In the genomic region with DNA sequence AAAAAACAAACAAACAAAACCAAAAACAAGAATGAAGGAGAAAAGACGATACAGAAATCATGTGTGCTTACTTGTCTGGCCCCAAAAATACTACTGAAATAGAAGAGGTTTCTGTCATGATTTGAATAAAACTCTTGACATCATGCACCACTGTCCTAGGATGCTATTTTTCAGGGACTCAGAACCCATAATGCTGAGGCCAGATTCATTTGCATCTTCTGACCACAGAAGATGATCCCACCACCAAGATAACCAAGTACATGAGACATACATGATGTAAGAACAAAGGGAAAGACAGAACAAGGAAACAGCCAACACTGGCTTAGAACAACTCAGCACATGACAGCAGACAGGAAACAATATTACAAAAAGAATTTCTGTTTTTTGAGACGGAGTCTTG, we compare ENCODE assay signal across 12 cellular contexts. TPM values are rescaled to one million over a fixed set of nuclear protein-coding genes. Genes with fewer than 3 reads are reported as not detected.
A peak's percentile ranks its signal among the peaks of the same experiment; 100 is the strongest.
DNase-seq lines count a peak whose midpoint lies in the region; ATAC-seq, FAIRE-seq and TF ChIP-seq lines count a peak whose summit lies in the region.
"Had no signal": no experiment of that assay in that cellular context is flagged by ENCODE, and none has a peak within 500 bp of the region (broad histone marks: within the 10 kb centered on the region; RNA-seq: fewer than 3 reads in every experiment).

No MANE protein-coding gene starts in this region.

- H3K4me3 ChIP-seq in Jurkat, Clone E6-1 (ENCODE audit: low read length) = no peak overlapping the region
- no peak overlapping the region for H3K4me3 ChIP-seq in K562
- no peak overlapping the region for H3K4me3 ChIP-seq in thymus (ENCODE audit: low read length)
- H3K4me3 ChIP-seq: SJSA1 had no signal

- no peak overlapping the region for H2AFZ ChIP-seq in K562 (ENCODE audit: low read depth, low read length)

- BruUV-seq in K562 (replicated peaks; lab: Mats Ljungman, UMichigan) = no TSS peak

- H3K4me2 ChIP-seq in K562 (ENCODE audit: insufficient read depth, low read length) = no peak overlapping the region

- peak overlapping the region; percentile 42 for H3K27ac Mint-ChIP-seq in activated T-cell treated with anti-CD3 and anti-CD28 coated beads, Interleukin-2, amount 50 U/mL, for 24 hours

- TF ChIP-seq EP300 in K562 (IDR thresholded peaks at IDR 0.05; ENCODE audit: low read length) = no peak

- peaks cover 44% of the 10 kb centered on the region for H3K4me1 Mint-ChIP-seq in activated T-cell treated with anti-CD3 and anti-CD28 coated beads, Interleukin-2, amount 50 U/mL, for 24 hours (ENCODE audit: low read depth)

- no peaks in the 10 kb centered on the region for H3K9me3 Mint-ChIP-seq in activated T-cell treated with anti-CD3 and anti-CD28 coated beads, Interleukin-2, amount 50 U/mL, for 24 hours

- peaks cover 22% of the 10 kb centered on the region for H3K79me2 ChIP-seq in K562 (ENCODE audit: control insufficient read depth, insufficient read depth, low read length)

- H3K36me3 Mint-ChIP-seq in activated T-cell treated with anti-CD3 and anti-CD28 coated beads, Interleukin-2, amount 50 U/mL, for 24 hours (ENCODE audit: low read depth) = peaks cover 67% of the 10 kb centered on the region

- in situ Hi-C loops in K562 (cut with MboI) = no loop called here

- H3K4me1 ChIP-seq in K562 (replicated peaks in 1 of 2; ENCODE audit: control insufficient read depth in 2 of 2, insufficient read depth in 2 of 2, low read length in 2 of 2) (peaks cover 7 to 12% of the 10 kb centered on the region in 2 experiments; a peak in 4 of 5 replicates), thymus (ENCODE audit: control insufficient read depth, insufficient read depth, low read length) (peaks cover 10% of the 10 kb centered on the region)

- no peaks in the 10 kb centered on the region for H4K20me1 ChIP-seq in K562 (replicated peaks; ENCODE audit: control insufficient read depth, insufficient read depth, low read length)

- TF ChIP-seq RAD21 in K562 (CRISPR knock-in tag; conservative IDR thresholded peaks at IDR 0.05 in 1 of 2, IDR thresholded peaks at IDR 0.05 in 1 of 2) = no peak

- H3K36me3 ChIP-seq in K562 (ENCODE audit: control insufficient read depth, insufficient read depth, low read length) = peaks cover 45% of the 10 kb centered on the region
- H3K36me3 ChIP-seq in thymus (ENCODE audit: control insufficient read depth, insufficient read depth) = peaks cover 14% of the 10 kb centered on the region

- 90% methylated on average over 2 of the region's 2 CpGs for WGBS in K562 (ENCODE audit: insufficient coverage, low coverage, missing lambda C conversion rate)
- WGBS in thymus = 66% methylated on average over 2 of the region's 2 CpGs

- POLR2A ChIA-PET in K562 (lab: Yijun Ruan, JAX) = no interaction called here

- no peak for DNase-seq in activated T-cell treated with anti-CD3 and anti-CD28 coated beads, Interleukin-2, amount 50 U/mL, for 24 hours
- no peak for DNase-seq in activated T-cell treated with anti-CD3 and anti-CD28 coated beads for 4 hours
- DNase-seq in Jurkat, Clone E6-1 (ENCODE audit: low read depth, low spot score) = peak; percentile 29
- no peak for DNase-seq in K562 (ENCODE audit: extremely low read depth in 1 of 4, low spot score in 3 of 4)
- no peak for DNase-seq in GM10266 (ENCODE audit: extremely low spot score)
- DNase-seq in NCI-H128 (lab: John Stamatoyannopoulos, UW; ENCODE audit: unreplicated experiment) = no peak
- DNase-seq in DMS 273 (lab: John Stamatoyannopoulos, UW; ENCODE audit: unreplicated experiment) = no peak
- DNase-seq: activated CD8-positive, alpha-beta memory T cell treated with anti-CD3 and anti-CD28 coated beads, Interleukin-2, amount 50 U/mL, for 48 hours; cerebellar nuclear complex; NCI-H226 had no signal

- TF ChIP-seq CTCF in K562 (IDR thresholded peaks at IDR 0.05 in 2 of 3, conservative IDR thresholded peaks at IDR 0.05 in 1 of 3; ENCODE audit: insufficient read depth in 2 of 3, low read depth in 1 of 3, low read length in 3 of 3) (no peak), GM10266 (IDR thresholded peaks at IDR 0.05; ENCODE audit: control insufficient read depth, insufficient read depth, low read depth, missing control alignments) (no peak)

- no peak for TF ChIP-seq POLR2A in K562 (conservative IDR thresholded peaks at IDR 0.05)

- no peaks in the 10 kb centered on the region for H3K27me3 ChIP-seq in K562 (ENCODE audit: control insufficient read depth in 2 of 2, insufficient read depth in 2 of 2, low read length in 2 of 2)
- H3K27me3 ChIP-seq in thymus (ENCODE audit: control insufficient read depth, insufficient read depth) = no peaks in the 10 kb centered on the region
- H3K27me3 ChIP-seq: SJSA1 had no signal

- H3K9me1 ChIP-seq in K562 (ENCODE audit: control insufficient read depth, insufficient read depth, low read length) = peaks cover 2% of the 10 kb centered on the region

- H3K9me3 ChIP-seq in K562 (replicated peaks; ENCODE audit: control insufficient read depth, insufficient read depth, low read depth, low read length) (no peaks in the 10 kb centered on the region), thymus (ENCODE audit: control insufficient read depth) (no peaks in the 10 kb centered on the region)
- H3K9me3 ChIP-seq: SJSA1 had no signal

- ATAC-seq in K562 = no peak

- H3K27me3 Mint-ChIP-seq in activated T-cell treated with anti-CD3 and anti-CD28 coated beads, Interleukin-2, amount 50 U/mL, for 24 hours = no peaks in the 10 kb centered on the region

- intact Hi-C loops in K562 (cut with micrococcal nuclease) = no loop called here

- FAIRE-seq in K562 (lab: Jason Lieb, UNC) = no peak

- H3K27ac ChIP-seq in K562 (ENCODE audit: extremely low read depth, low read depth, low read length) (no peak overlapping the region), thymus (ENCODE audit: low read depth) (peak overlapping the region; percentile 68)
- H3K27ac ChIP-seq: SJSA1 had no signal

- H3K4me3 Mint-ChIP-seq in activated T-cell treated with anti-CD3 and anti-CD28 coated beads, Interleukin-2, amount 50 U/mL, for 24 hours = peak overlapping the region; percentile 0

- CTCF ChIA-PET in K562 (lab: Yijun Ruan, JAX; ENCODE audit: low intra/inter-chr PET ratio) = no interaction called here

- no peak overlapping the region for H3K9ac ChIP-seq in K562 (ENCODE audit: insufficient read depth in 1 of 2, low read depth in 2 of 2, low read length in 2 of 2)

RNA-seq across cellular contexts. Expression of gene ZNF552, which starts 2.5 kb away (rescaled TPM):
- polyA plus RNA-seq in Jurkat, Clone E6-1 (2012; ENCODE audit: insufficient read depth, insufficient read length) = 8.3 TPM
- 30.9 and 41.2 TPM in 2 replicates for total RNA-seq in K562 (2011; cell fraction: chromatin; rRNA removed; ENCODE audit: low replicate concordance)
- 27.5 and 37.2 TPM in 2 replicates for total RNA-seq in K562 (2011; cell fraction: nucleolus; rRNA removed)
- total RNA-seq in K562 (2011; cell fraction: nucleoplasm; rRNA removed) = 32.6 and 36.0 TPM in 2 replicates
- total RNA-seq in K562 (2014; rRNA removed) (7.3 and 8.1 TPM in 2 replicates), K562 (2014; rRNA removed; fragmentation: Illumina TruSeq; extraction: Trizol) (11.4 and 13.2 TPM in 2 replicates), K562 (2015; rRNA removed; fragmentation: Illumina TruSeq; extraction: Trizol) (12.4 and 13.3 TPM in 2 replicates), K562 (2021) (7.1 and 7.2 TPM in 2 replicates)
- polyA plus RNA-seq in K562 (2011; rRNA removed) (6.7 and 8.9 TPM in 2 replicates), K562 (2014; fragmentation: Illumina TruSeq; extraction: Trizol) (9.8 and 11.2 TPM in 2 replicates), K562 (2014; fragmentation: Nextera tagmentation; extraction: Ambion mirVana) (1 to 10 TPM; 4.4 to 8.5 TPM), K562 (2014; rRNA removed) (8.1 and 8.5 TPM in 2 replicates), thymus (7.8 TPM)
- polyA plus RNA-seq in K562 (2011; cell fraction: cytosol; rRNA removed) = 3.9 and 7.4 TPM in 2 replicates
- polyA plus RNA-seq in K562 (2011; cell fraction: nucleus; rRNA removed) = 11.1 and 14.8 TPM in 2 replicates
- polyA plus RNA-seq in K562 (2012) = 5.9 and 6.0 TPM in 2 replicates
- polyA minus RNA-seq in K562 (2011; rRNA and poly(A)+ RNA removed) = 10.5 and 11.7 TPM in 2 replicates
- polyA minus RNA-seq in K562 (2011; cell fraction: cytosol; rRNA and poly(A)+ RNA removed) = 2.8 and 4.8 TPM in 2 replicates
- polyA minus RNA-seq in K562 (2011; cell fraction: nucleus; rRNA and poly(A)+ RNA removed) = 12.3 and 16.7 TPM in 2 replicates

RNA-seq across cellular contexts. Expression of gene ZNF587B, which starts 17.9 kb away (rescaled TPM):
- 5.1 TPM for polyA plus RNA-seq in Jurkat, Clone E6-1 (2012; ENCODE audit: insufficient read depth, insufficient read length)
- total RNA-seq in K562 (2011; cell fraction: chromatin; rRNA removed; ENCODE audit: low replicate concordance) = 74.5 and 127 TPM in 2 replicates
- total RNA-seq in K562 (2011; cell fraction: nucleolus; rRNA removed) = 50.5 and 52.2 TPM in 2 replicates
- 90.6 and 144 TPM in 2 replicates for total RNA-seq in K562 (2011; cell fraction: nucleoplasm; rRNA removed)
- 24.7 and 28.9 TPM in 2 replicates for total RNA-seq in K562 (2014; rRNA removed)
- 37.5 and 43.1 TPM in 2 replicates for total RNA-seq in K562 (2014; rRNA removed; fragmentation: Illumina TruSeq; extraction: Trizol)
- total RNA-seq in K562 (2015; rRNA removed; fragmentation: Illumina TruSeq; extraction: Trizol) = 37.0 and 37.1 TPM in 2 replicates
- total RNA-seq in K562 (2021) = 23.2 and 28.6 TPM in 2 replicates
- 14.4 and 17.9 TPM in 2 replicates for polyA plus RNA-seq in K562 (2011; rRNA removed)
- 5.0 and 8.1 TPM in 2 replicates for polyA plus RNA-seq in K562 (2011; cell fraction: cytosol; rRNA removed)
- polyA plus RNA-seq in K562 (2011; cell fraction: nucleus; rRNA removed) = 21.1 and 24.4 TPM in 2 replicates
- 8.0 and 9.2 TPM in 2 replicates for polyA plus RNA-seq in K562 (2012)
- polyA plus RNA-seq in K562 (2014; fragmentation: Illumina TruSeq; extraction: Trizol) = 14.3 and 17.1 TPM in 2 replicates
- polyA plus RNA-seq in K562 (2014; fragmentation: Nextera tagmentation; extraction: Ambion mirVana) = 1 to 10 TPM; 7.4 to 8.8 TPM
- 14.2 and 20.8 TPM in 2 replicates for polyA plus RNA-seq in K562 (2014; rRNA removed)
- 45.7 and 51.1 TPM in 2 replicates for polyA minus RNA-seq in K562 (2011; rRNA and poly(A)+ RNA removed)
- polyA minus RNA-seq in K562 (2011; cell fraction: cytosol; rRNA and poly(A)+ RNA removed) = 9.9 and 22.2 TPM in 2 replicates
- 13.6 and 21.4 TPM in 2 replicates for polyA minus RNA-seq in K562 (2011; cell fraction: nucleus; rRNA and poly(A)+ RNA removed)
- 9.1 TPM for polyA plus RNA-seq in thymus

RNA-seq across cellular contexts. Expression of gene ZNF587, which starts 37.5 kb away (rescaled TPM):
- 8.6 TPM for polyA plus RNA-seq in Jurkat, Clone E6-1 (2012; ENCODE audit: insufficient read depth, insufficient read length)
- 121 and 215 TPM in 2 replicates for total RNA-seq in K562 (2011; cell fraction: chromatin; rRNA removed; ENCODE audit: low replicate concordance)
- total RNA-seq in K562 (2011; cell fraction: nucleolus; rRNA removed) = 71.4 and 81.6 TPM in 2 replicates
- total RNA-seq in K562 (2011; cell fraction: nucleoplasm; rRNA removed) = 111 and 192 TPM in 2 replicates
- 9.8 and 13.0 TPM in 2 replicates for total RNA-seq in K562 (2014; rRNA removed)
- total RNA-seq in K562 (2014; rRNA removed; fragmentation: Illumina TruSeq; extraction: Trizol) = 42.0 and 47.5 TPM in 2 replicates
- total RNA-seq in K562 (2015; rRNA removed; fragmentation: Illumina TruSeq; extraction: Trizol) = 31.8 and 32.5 TPM in 2 replicates
- total RNA-seq in K562 (2021) = 33.9 and 35.1 TPM in 2 replicates
- polyA plus RNA-seq in K562 (2011; rRNA removed) = 30.2 and 41.7 TPM in 2 replicates
- polyA plus RNA-seq in K562 (2011; cell fraction: cytosol; rRNA removed) = 15.4 and 26.5 TPM in 2 replicates
- 48.4 and 64.5 TPM in 2 replicates for polyA plus RNA-seq in K562 (2011; cell fraction: nucleus; rRNA removed)
- 14.0 and 22.1 TPM in 2 replicates for polyA plus RNA-seq in K562 (2012)
- polyA plus RNA-seq in K562 (2014; fragmentation: Illumina TruSeq; extraction: Trizol) = 24.4 and 24.9 TPM in 2 replicates
- polyA plus RNA-seq in K562 (2014; fragmentation: Nextera tagmentation; extraction: Ambion mirVana) = 1 to 10 TPM; 3.2 to 3.6 TPM
- 22.7 and 28.7 TPM in 2 replicates for polyA plus RNA-seq in K562 (2014; rRNA removed)
- polyA minus RNA-seq in K562 (2011; rRNA and poly(A)+ RNA removed) = 47.5 and 57.6 TPM in 2 replicates
- 33.0 and 33.9 TPM in 2 replicates for polyA minus RNA-seq in K562 (2011; cell fraction: cytosol; rRNA and poly(A)+ RNA removed)
- 12.4 and 31.0 TPM in 2 replicates for polyA minus RNA-seq in K562 (2011; cell fraction: nucleus; rRNA and poly(A)+ RNA removed)
- polyA plus RNA-seq in thymus = 25.4 TPM

RNA-seq across cellular contexts. Expression of gene ZNF586, which starts 42.7 kb away (rescaled TPM):
- polyA plus RNA-seq in Jurkat, Clone E6-1 (2012; ENCODE audit: insufficient read depth, insufficient read length) = 6.2 TPM
- total RNA-seq in K562 (2011; cell fraction: chromatin; rRNA removed; ENCODE audit: low replicate concordance) = 67.4 and 90.0 TPM in 2 replicates
- total RNA-seq in K562 (2011; cell fraction: nucleolus; rRNA removed) = 42.9 and 47.5 TPM in 2 replicates
- total RNA-seq in K562 (2011; cell fraction: nucleoplasm; rRNA removed) = 63.6 and 81.1 TPM in 2 replicates
- total RNA-seq in K562 (2014; rRNA removed) (7.4 and 11.5 TPM in 2 replicates), K562 (2014; rRNA removed; fragmentation: Illumina TruSeq; extraction: Trizol) (12.6 and 17.7 TPM in 2 replicates), K562 (2015; rRNA removed; fragmentation: Illumina TruSeq; extraction: Trizol) (11.2 and 12.1 TPM in 2 replicates), K562 (2021) (10.7 and 11.7 TPM in 2 replicates)
- polyA plus RNA-seq in K562 (2011; rRNA removed) (9.7 and 12.3 TPM in 2 replicates), K562 (2014; fragmentation: Illumina TruSeq; extraction: Trizol) (8.4 and 9.2 TPM in 2 replicates), K562 (2014; fragmentation: Nextera tagmentation; extraction: Ambion mirVana) (1 to 10 TPM; 2.5 to 2.8 TPM), K562 (2014; rRNA removed) (6.7 and 10.1 TPM in 2 replicates), thymus (15.2 TPM)
- 6.5 and 7.4 TPM in 2 replicates for polyA plus RNA-seq in K562 (2011; cell fraction: cytosol; rRNA removed)
- 12.6 and 13.4 TPM in 2 replicates for polyA plus RNA-seq in K562 (2011; cell fraction: nucleus; rRNA removed)
- 4.8 and 5.5 TPM in 2 replicates for polyA plus RNA-seq in K562 (2012)
- polyA minus RNA-seq in K562 (2011; rRNA and poly(A)+ RNA removed) = 21.6 and 28.8 TPM in 2 replicates
- polyA minus RNA-seq in K562 (2011; cell fraction: cytosol; rRNA and poly(A)+ RNA removed) = 10.2 and 14.9 TPM in 2 replicates
- polyA minus RNA-seq in K562 (2011; cell fraction: nucleus; rRNA and poly(A)+ RNA removed) = 17.4 and 22.1 TPM in 2 replicates
